9 cellular contexts compared by ENCODE assay signal in the genomic region with DNA sequence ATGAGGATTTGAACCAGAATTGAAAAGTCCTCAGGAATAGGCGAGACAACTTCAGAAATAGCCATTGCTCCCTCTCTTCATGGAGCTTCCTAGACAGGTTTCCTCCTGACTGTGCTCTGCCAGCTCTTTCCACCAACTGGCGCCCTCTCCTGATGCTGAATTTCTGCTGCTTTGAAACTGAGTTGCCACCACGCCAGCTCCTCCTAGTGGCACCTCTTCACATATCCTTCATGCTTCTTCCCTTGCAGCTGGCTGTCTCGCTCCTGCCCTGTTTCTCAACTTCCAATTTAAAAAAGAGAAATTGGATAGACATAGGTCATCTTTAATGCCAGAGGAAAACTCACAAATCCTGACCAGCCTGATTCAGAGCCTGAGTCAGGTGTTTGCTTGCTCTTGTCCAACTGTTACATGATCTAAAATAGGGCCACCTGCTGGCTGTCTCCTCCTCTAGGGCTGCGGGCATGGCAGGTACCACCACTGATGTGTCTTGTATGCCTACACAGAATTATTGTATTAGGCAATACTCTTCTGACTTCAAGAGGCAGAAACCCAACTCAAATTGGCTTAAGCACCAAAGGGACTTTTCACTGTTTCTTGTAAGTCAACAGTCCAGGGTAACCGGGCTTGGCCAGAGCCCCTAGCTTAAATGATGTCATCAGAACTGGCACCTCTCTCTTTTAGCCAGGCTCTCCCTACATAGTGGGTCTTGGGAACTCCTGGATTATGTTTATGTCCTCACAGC. TPM values are rescaled to one million over a fixed set of nuclear protein-coding genes. Genes with fewer than 3 reads are reported as not detected.
A peak's percentile ranks its signal among the peaks of the same experiment; 100 is the strongest.
DNase-seq lines count a peak whose midpoint lies in the region; ATAC-seq and TF ChIP-seq lines count a peak whose summit lies in the region.
"Not testable (repeated sequence)": the region's sequence is repeated elsewhere in the genome, so short reads cannot be mapped to it uniquely, and the experiment has no call there.
"Had no signal": no experiment of that assay in that cellular context is flagged by ENCODE, and none has a peak within 500 bp of the region (broad histone marks: within the 10 kb centered on the region; RNA-seq: fewer than 3 reads in every experiment).

No MANE protein-coding gene starts in this region.

- H3K27me3 Mint-ChIP-seq in HFFc6 (ENCODE audit: insufficient read depth); activated naive CD8-positive, alpha-beta T cell treated with anti-CD3 and anti-CD28 coated beads for 36 hours: not testable (repeated sequence)

- H3K27ac Mint-ChIP-seq in HFFc6; activated naive CD8-positive, alpha-beta T cell treated with anti-CD3 and anti-CD28 coated beads for 36 hours: not testable (repeated sequence)

- not testable (repeated sequence) for H3K36me3 ChIP-seq in GM06990 (ENCODE audit: control insufficient read depth, insufficient read depth, low read length); upper lobe of left lung

- H3K36me3 Mint-ChIP-seq in HFFc6 (ENCODE audit: low read depth); activated naive CD8-positive, alpha-beta T cell treated with anti-CD3 and anti-CD28 coated beads for 36 hours: not testable (repeated sequence)

- WGBS in upper lobe of left lung, 2 donors, result 2 to 5% methylated on average over 3 to 4 of the region's 6 CpGs

- not testable (repeated sequence) for H3K27me3 ChIP-seq in GM06990 (replicated peaks; ENCODE audit: control insufficient read depth, insufficient read depth, low read length); upper lobe of left lung

- not testable (repeated sequence) for TF ChIP-seq POLR2A in NB4 (IDR thresholded peaks at IDR 0.05; ENCODE audit: extremely low read depth, insufficient read length); upper lobe of left lung (IDR thresholded peaks at IDR 0.05)

- TF ChIP-seq EP300 in upper lobe of left lung (IDR thresholded peaks at IDR 0.05), result not testable (repeated sequence)

- H3K4me3 Mint-ChIP-seq in HFFc6; activated naive CD8-positive, alpha-beta T cell treated with anti-CD3 and anti-CD28 coated beads for 36 hours: not testable (repeated sequence)

- H3K27ac ChIP-seq in upper lobe of left lung, result not testable (repeated sequence)

- not testable (repeated sequence) for H3K4me1 Mint-ChIP-seq in HFFc6 (ENCODE audit: low read depth); activated naive CD8-positive, alpha-beta T cell treated with anti-CD3 and anti-CD28 coated beads for 36 hours

- not testable (repeated sequence) for H3K4me3 ChIP-seq in GM06990 (replicated peaks; ENCODE audit: low read depth, low read length); NB4 (ENCODE audit: low read depth, low read length); upper lobe of left lung

- not testable (repeated sequence) for H3K9me3 ChIP-seq in upper lobe of left lung

- DNase-seq in GM06990 (ENCODE audit: extremely low read depth, insufficient read length), result not testable (repeated sequence)
- DNase-seq in HFFc6, result peak; percentile 73
- DNase-seq in NB4 (ENCODE audit: low read depth), result peak; percentile 85
- DNase-seq in SW480 (ENCODE audit: low spot score), result peak; percentile 59
- peak; percentile 39 for DNase-seq in activated naive CD8-positive, alpha-beta T cell treated with anti-CD3 and anti-CD28 coated beads for 36 hours
- peak; percentile 44 for DNase-seq in glomerular endothelial cell (ENCODE audit: extremely low read depth, low read depth, low spot score)
- DNase-seq in occipital lobe (lab: John Stamatoyannopoulos, UW), result peak; percentile 64
- DNase-seq in upper lobe of left lung, result peak in 1 of 2 donors; percentile 79

- peak; percentile 71 for TF ChIP-seq CTCF in GM06990 (IDR thresholded peaks at IDR 0.05; ENCODE audit: insufficient read depth, low read length, poor library complexity, severe bottlenecking)
- TF ChIP-seq CTCF in HFFc6 (IDR thresholded peaks at IDR 0.05), result peak; percentile 78
- TF ChIP-seq CTCF in NB4 (IDR thresholded peaks at IDR 0.05; ENCODE audit: low read depth, low read length), result peak; percentile 95
- TF ChIP-seq CTCF in upper lobe of left lung (IDR thresholded peaks at IDR 0.05), result peak in 4 of 6 experiments; percentile 53 to 75 (median 65)

- not testable (repeated sequence) for H3K9me3 Mint-ChIP-seq in HFFc6; activated naive CD8-positive, alpha-beta T cell treated with anti-CD3 and anti-CD28 coated beads for 36 hours

- H3K4me1 ChIP-seq in upper lobe of left lung, result not testable (repeated sequence)

- peak; percentile 87 to 88 for ATAC-seq in upper lobe of left lung (ENCODE audit: low FRiP score in 2 of 2)

RNA-seq across cellular contexts. Expression of gene GPRIN2, which starts 9.3 kb away (rescaled TPM):
- not detected for total RNA-seq in HFFc6 (2021; fragmentation: NEBNext Ultra II Directional; extraction: Animal tissue kit (Norgen Biotek cat#: 25700))
- not detected for total RNA-seq in activated naive CD8-positive, alpha-beta T cell treated with anti-CD3 and anti-CD28 coated beads for 36 hours
- total RNA-seq in glomerular endothelial cell (0.10 and 0.41 TPM in 2 replicates), occipital lobe (19.3 TPM), upper lobe of left lung (10 to 100 TPM; 39.8 to 91.0 (median 63.2) TPM)
- total RNA-seq: T-helper 1 cell treated with Interleukin-12 subunit alpha and Interleukin-12 subunit beta and Interleukin-4 antibody, amounts not matched to agents 30 ng/mL and 1 ng/mL, for 36 hours had no signal

RNA-seq across cellular contexts. Expression of gene SYT15, which starts 13.2 kb away (rescaled TPM):
- total RNA-seq in HFFc6 (2021; fragmentation: NEBNext Ultra II Directional; extraction: Animal tissue kit (Norgen Biotek cat#: 25700)), result 1 to 10 TPM in 4 of 6 experiments, under 1 TPM in 2; 0.31 to 3.7 (median 2.9) TPM
- under 1 TPM; 0.50 to 0.58 TPM for total RNA-seq in activated naive CD8-positive, alpha-beta T cell treated with anti-CD3 and anti-CD28 coated beads for 36 hours
- total RNA-seq in glomerular endothelial cell (0.29 TPM in 1 of 2 replicates, not detected in the other), occipital lobe (0.47 TPM), upper lobe of left lung (10 to 100 TPM; 11.6 to 52.4 (median 25.4) TPM)

Comparison
In these comparisons a context has a peak if more than half of its experiments do, and no peak if none do; other contexts are left out.
1. RNA of gene GPRIN2, which starts 9.3 kb away (total RNA-seq): 39.8 to 91.0 TPM in upper lobe of left lung and 19.3 TPM in occipital lobe (single experiment); 0.10 to 0.41 TPM in glomerular endothelial cell, not detected in HFFc6 and not detected in activated naive CD8-positive, alpha-beta T cell treated with anti-CD3 and anti-CD28 coated beads for 36 hours; every median in the first group is over 10 times any median in the second.
2. Peak in every context shown above with its lines, with median percentiles within 50 percentile points of each other: CTCF ChIP-seq.